Comparison of ENCODE assay signal across 8 cellular contexts in genomic region chr1:38000529-38001453, GRCh38. TPM values are rescaled to one million over a fixed set of nuclear protein-coding genes. Genes with fewer than 3 reads are reported as not detected.
DNase-seq lines count a peak whose midpoint lies in the region; ATAC-seq, FAIRE-seq and TF ChIP-seq lines count a peak whose summit lies in the region.

No MANE protein-coding gene starts in this region.

- DNase-seq in MV-4-11 (lab: John Stamatoyannopoulos, UW) (peak; percentile 18), coronary artery (ENCODE audit: low spot score) (no peak), lung (ENCODE audit: low spot score) (no peak), uterus (peak; percentile 58 to 64), GM12892 (ENCODE audit: insufficient read length) (no peak), NCI-H2081 treated with DMSO at 0.1 percent for 48 hours (lab: John Stamatoyannopoulos, UW) (no peak)

- 37 to 47% methylated on average over 13 of the region's 13 CpGs for WGBS in lung, 2 donors

- TF ChIP-seq POLR2A in uterus (IDR thresholded peaks at IDR 0.05) (no peak), GM12892 (IDR thresholded peaks at IDR 0.05; ENCODE audit: low read depth, low read length) (no peak)

- H2AFZ ChIP-seq in ACC112 (ENCODE audit: low read length, unreplicated experiment), result peak overlapping the region; percentile 24

- FAIRE-seq in GM12892 (lab: Jason Lieb, UNC), result no peak

- ATAC-seq in lung (ENCODE audit: insufficient read depth, low FRiP score), result no peak
- ATAC-seq in HG03442 (IDR thresholded peaks at IDR 0.05; ENCODE audit: unreplicated experiment), result no peak

- intact Hi-C loops in uterus (cut with DNase I; ENCODE audit: low total_unique reads), result no loop called here

- H3K27ac ChIP-seq in ACC112 (ENCODE audit: low read depth, low read length) (peak overlapping the region; percentile 95), coronary artery (peak overlapping the region; percentile 91 to 96), lung (ENCODE audit: low read depth in 1 of 2, low read length in 1 of 2) (peak overlapping the region; percentile 75 to 95), uterus (peak overlapping the region; percentile 94 to 97)

- peaks cover 16% of the 10 kb centered on the region; the same call in 1 of the 2 replicates for H3K36me3 ChIP-seq in ACC112 (ENCODE audit: insufficient read depth, low read length)
- H3K36me3 ChIP-seq in lung (ENCODE audit: control insufficient read depth in 2 of 2, insufficient read depth in 2 of 2, low read length in 2 of 2), result peaks cover 0 to 9% of the 10 kb centered on the region in 2 donors
- no peaks in the 10 kb centered on the region for H3K36me3 ChIP-seq in uterus

- H3K79me2 ChIP-seq in ACC112 (ENCODE audit: control insufficient read depth, insufficient read depth, low read length, unreplicated experiment), result peaks cover 65% of the 10 kb centered on the region

- peak overlapping the region; percentile 48 for H3K4me3 ChIP-seq in ACC112 (ENCODE audit: low read depth, low read length)
- H3K4me3 ChIP-seq in coronary artery, result peak overlapping the region; percentile 32
- no peak overlapping the region for H3K4me3 ChIP-seq in lung
- H3K4me3 ChIP-seq in uterus, result peak overlapping the region in 1 of 2 donors; percentile 4

- no peaks in the 10 kb centered on the region for H3K27me3 ChIP-seq in ACC112 (ENCODE audit: insufficient read depth, low read length)
- no peaks in the 10 kb centered on the region for H3K27me3 ChIP-seq in lung (ENCODE audit: control insufficient read depth, insufficient read depth)
- H3K27me3 ChIP-seq in uterus, result no peaks in the 10 kb centered on the region

- H3K4me1 ChIP-seq in ACC112 (ENCODE audit: control insufficient read depth, insufficient read depth, low read length, unreplicated experiment) (peaks cover 58% of the 10 kb centered on the region), lung (ENCODE audit: control insufficient read depth in 2 of 2, insufficient read depth in 2 of 2, low read length in 2 of 2) (peaks cover 0 to 35% of the 10 kb centered on the region in 2 donors), uterus (peaks cover 8 to 41% of the 10 kb centered on the region in 2 donors)

- H3K9me3 ChIP-seq in lung (ENCODE audit: control insufficient read depth in 2 of 2, insufficient read depth in 1 of 2, low read length in 1 of 2) (peaks cover 0 to 2% of the 10 kb centered on the region in 2 donors), uterus (no peaks in the 10 kb centered on the region)

- TF ChIP-seq CTCF in coronary artery (IDR thresholded peaks at IDR 0.05) (no peak), lung (IDR thresholded peaks at IDR 0.05; ENCODE audit: control extremely low read depth, extremely low read depth) (no peak), uterus (IDR thresholded peaks at IDR 0.05) (no peak)

RNA-seq across cellular contexts. Expression of gene FHL3, which starts 4.5 kb away (rescaled TPM):
- total RNA-seq in lung, result 10 to 100 TPM in 1 of 2 donors, 1 to 10 TPM in 1; 10.0 to 26.0 TPM
- polyA plus RNA-seq in lung, result 10 to 100 TPM; 21.8 to 33.1 TPM
- total RNA-seq in uterus, result 10 to 100 TPM; 21.0 to 97.5 (median 42.1) TPM
- 9.3 TPM for polyA plus RNA-seq in GM12892 (2012; ENCODE audit: missing spikeins)

RNA-seq across cellular contexts. Expression of gene SF3A3, which starts 11.0 kb away (rescaled TPM):
- total RNA-seq in lung (10 to 100 TPM; 39.9 to 79.0 TPM), uterus (100 to 1,000 TPM in 1 of 4 donors, 10 to 100 TPM in 3; 22.6 to 102 (median 45.4) TPM)
- 10 to 100 TPM; 19.1 to 30.6 TPM for polyA plus RNA-seq in lung
- 78.0 TPM for polyA plus RNA-seq in GM12892 (2012; ENCODE audit: missing spikeins)

RNA-seq across cellular contexts. Expression of gene UTP11, which starts 11.7 kb away (rescaled TPM):
- 10 to 100 TPM; 27.3 to 31.2 TPM for total RNA-seq in lung
- 10 to 100 TPM; 31.0 to 33.7 TPM for polyA plus RNA-seq in lung
- total RNA-seq in uterus, result 10 to 100 TPM in 3 of 4 donors, 1 to 10 TPM in 1; 8.2 to 60.3 (median 36.9) TPM
- polyA plus RNA-seq in GM12892 (2012; ENCODE audit: missing spikeins), result 44.4 TPM

RNA-seq across cellular contexts. Expression of gene POU3F1, which starts 45.8 kb away (rescaled TPM):
- under 1 TPM; 0.15 to 0.20 TPM for total RNA-seq in lung
- polyA plus RNA-seq in lung, result under 1 TPM; 0.04 to 0.18 TPM
- total RNA-seq in uterus, result not detected
- polyA plus RNA-seq in GM12892 (2012; ENCODE audit: missing spikeins), result 0.19 TPM

RNA-seq across cellular contexts. Expression of gene INPP5B, which starts 53.9 kb away (rescaled TPM):
- total RNA-seq in lung (10 to 100 TPM; 30.3 to 40.8 TPM), uterus (10 to 100 TPM; 20.2 to 79.4 (median 46.8) TPM)
- 10 to 100 TPM in 1 of 2 donors, 1 to 10 TPM in 1; 9.2 to 24.1 TPM for polyA plus RNA-seq in lung
- polyA plus RNA-seq in GM12892 (2012; ENCODE audit: missing spikeins), result 23.7 TPM

Comparison
In these comparisons a context has a peak if more than half of its experiments do, and no peak if none do; other contexts are left out.
1. DNase-seq: peak in MV-4-11 (single experiment) and uterus (2 of 2); none in coronary artery (single experiment), lung (single experiment), GM12892 (single experiment) and NCI-H2081 treated with DMSO at 0.1 percent for 48 hours (single experiment).
2. Peak in every context shown above with its lines, with median percentiles within 50 percentile points of each other: H3K27ac ChIP-seq.